Comparison of ENCODE assay signal across 21 cellular contexts in genomic region chr14:99513946-99514551, GRCh38. TPM values are rescaled to one million over a fixed set of nuclear protein-coding genes. Genes with fewer than 3 reads are reported as not detected.
DNase-seq lines count a peak whose midpoint lies in the region; ATAC-seq and TF ChIP-seq lines count a peak whose summit lies in the region.
"Had no signal": no experiment of that assay in that cellular context is flagged by ENCODE, and none has a peak within 500 bp of the region (broad histone marks: within the 10 kb centered on the region; RNA-seq: fewer than 3 reads in every experiment).

No MANE protein-coding gene starts in this region.

- H3K9me2 ChIP-seq in SK-N-SH, result no peaks in the 10 kb centered on the region

- no peak overlapping the region for H2AFZ ChIP-seq in SK-N-SH (ENCODE audit: low read depth)

- H3K36me3 ChIP-seq in SK-N-SH (replicated peaks in 1 of 2; ENCODE audit: control insufficient read depth in 1 of 2, insufficient read depth in 2 of 2, low read length in 1 of 2) (peaks cover 5 to 44% of the 10 kb centered on the region in 2 experiments), uterus (no peaks in the 10 kb centered on the region)

- intact Hi-C loops in posterior vena cava (cut with DNase I), result loop anchor here in 1 of 2 donors (10.0 kb wide), 1 partner anchor 371 kb away; no protein-coding TSS in a partner anchor
- intact Hi-C loops in uterus (cut with DNase I; ENCODE audit: low total_unique reads), result no loop called here

- no peak overlapping the region for H3K4me3 Mint-ChIP-seq in effector memory CD8-positive, alpha-beta T cell

- H3K4me1 ChIP-seq in SK-N-SH (ENCODE audit: control insufficient read depth in 1 of 2, insufficient read depth in 2 of 2, low read depth in 1 of 2, low read length in 1 of 2) (peaks cover 0 to 16% of the 10 kb centered on the region in 2 experiments; a peak in 1 of 4 replicates), uterus (no peaks in the 10 kb centered on the region)
- H3K4me1 ChIP-seq: foreskin keratinocyte had no signal

- H3K27me3 Mint-ChIP-seq in effector memory CD8-positive, alpha-beta T cell, result no peaks in the 10 kb centered on the region

- H3F3A ChIP-seq in SK-N-SH (replicated peaks; ENCODE audit: insufficient read depth), result peaks cover 8% of the 10 kb centered on the region

- H3K27ac Mint-ChIP-seq in effector memory CD8-positive, alpha-beta T cell, result peak overlapping the region; percentile 60 to 77

- no peaks in the 10 kb centered on the region for H3K9me3 Mint-ChIP-seq in effector memory CD8-positive, alpha-beta T cell

- TF ChIP-seq POLR2A in GM19193 (IDR thresholded peaks at IDR 0.05; ENCODE audit: extremely low read depth, insufficient read depth, insufficient read length), result peak; percentile 9
- TF ChIP-seq POLR2A in uterus (IDR thresholded peaks at IDR 0.05), result no peak

- no peak overlapping the region for H3K4me2 ChIP-seq in SK-N-SH
- H3K4me2 ChIP-seq: smooth muscle cell had no signal

- H3K27ac ChIP-seq in SK-N-SH (ENCODE audit: low read depth in 2 of 2, low read length in 1 of 2) (no peak overlapping the region), uterus (no peak overlapping the region)
- H3K27ac ChIP-seq: 22Rv1, C4-2B, foreskin keratinocyte, pancreas, WERI-Rb-1 had no signal

- TF ChIP-seq CTCF in SK-N-SH (IDR thresholded peaks at IDR 0.05) (no peak), uterus (IDR thresholded peaks at IDR 0.05) (no peak)

- peaks cover 16% of the 10 kb centered on the region; the same call in 1 of the 2 replicates for H4K20me1 ChIP-seq in SK-N-SH (ENCODE audit: insufficient read depth)

- TF ChIP-seq RAD21 in SK-N-SH (IDR thresholded peaks at IDR 0.05; ENCODE audit: low read length), result no peak

- POLR2A ChIA-PET in SK-N-SH (lab: Yijun Ruan, JAX), result no interaction called here

- DNase-seq in SK-N-SH (peak; percentile 27), posterior vena cava (ENCODE audit: low spot score) (peak; percentile 76), uterus (no peak)
- DNase-seq in effector memory CD8-positive, alpha-beta T cell, result no peak
- DNase-seq in stimulated activated CD4-positive, alpha-beta T cell treated with anti-CD3 and anti-CD28 coated beads, Interleukin-4, amount 100 ng/mL, for 24 hours, result no peak
- DNase-seq: activated gamma-delta T cell; cortex of kidney; foreskin keratinocyte; NCI-H1694; NCI-H345; stimulated activated naive CD4-positive, alpha-beta T cell treated with Interleukin-2 at 50 U/mL for 16 hours; T-helper 1 cell; trophoblast cell had no signal

- H3K79me2 ChIP-seq in SK-N-SH (ENCODE audit: insufficient read depth), result peaks cover 11% of the 10 kb centered on the region; the same call in 1 of the 2 replicates

- H3K4me3 ChIP-seq in SK-N-SH (ENCODE audit: low read depth in 2 of 2, low read length in 1 of 2) (no peak overlapping the region), uterus (no peak overlapping the region)
- H3K4me3 ChIP-seq: pancreas, smooth muscle cell had no signal

- H3K27me3 ChIP-seq in SK-N-SH (ENCODE audit: insufficient read depth) (no peaks in the 10 kb centered on the region), uterus (no peaks in the 10 kb centered on the region)
- H3K27me3 ChIP-seq: foreskin keratinocyte, pancreas had no signal

- 91% methylated on average over 12 of the region's 13 CpGs for WGBS in SK-N-SH (ENCODE audit: low lambda C conversion rate)

- no peak overlapping the region for H3K9ac ChIP-seq in SK-N-SH

- CTCF ChIA-PET in SK-N-SH (lab: Yijun Ruan, JAX), result interaction anchor here (2.0 kb wide), 1 partner anchor 10 kb away, joined by 8 read pairs; no protein-coding TSS in a partner anchor

- no peak for TF ChIP-seq EP300 in SK-N-SH (IDR thresholded peaks at IDR 0.05; ENCODE audit: borderline replicate concordance in 1 of 2, low read depth in 1 of 2, low read length in 1 of 2)

- ATAC-seq in SK-N-SH treated with all-trans-retinoic acid at 6 μM for 48 hours (no peak), GM19463 (IDR thresholded peaks at IDR 0.05; ENCODE audit: unreplicated experiment) (no peak)
- ATAC-seq in effector memory CD8-positive, alpha-beta T cell (replicated peaks), result no peak
- ATAC-seq: foreskin keratinocyte, pancreas had no signal

- H3K36me3 Mint-ChIP-seq in effector memory CD8-positive, alpha-beta T cell (ENCODE audit: insufficient read depth), result peaks cover 60% of the 10 kb centered on the region

- peaks cover 0 to 2% of the 10 kb centered on the region in 2 donors for H3K4me1 Mint-ChIP-seq in effector memory CD8-positive, alpha-beta T cell (ENCODE audit: low read depth in 2 of 2)

- H3K9me3 ChIP-seq in SK-N-SH, result no peaks in the 10 kb centered on the region
- H3K9me3 ChIP-seq in uterus, result no peaks in the 10 kb centered on the region
- H3K9me3 ChIP-seq: pancreas had no signal

TF ChIP-seq in SK-N-SH, 30 proteins besides CTCF, POLR2A, EP300 and RAD21 (continues in another document):
- TF ChIP-seq PBX3 (IDR thresholded peaks at IDR 0.05) (no peak), EZH2phosphoT487 (IDR thresholded peaks at IDR 0.05; ENCODE audit: borderline replicate concordance, low read depth) (no peak), JUND (IDR thresholded peaks at IDR 0.05) (no peak), CHD2 (IDR thresholded peaks at IDR 0.05; ENCODE audit: low read length, partially characterized antibody) (no peak), ELF1 (IDR thresholded peaks at IDR 0.05) (no peak), POLR2AphosphoS5 (IDR thresholded peaks at IDR 0.05; ENCODE audit: low read depth, low read length) (no peak), YY1 (IDR thresholded peaks at IDR 0.05; ENCODE audit: low read depth) (no peak), NFIC (IDR thresholded peaks at IDR 0.05; ENCODE audit: borderline replicate concordance) (no peak), SIN3A (IDR thresholded peaks at IDR 0.05; ENCODE audit: borderline replicate concordance, low read depth, low read length) (no peak), FOSL2 (IDR thresholded peaks at IDR 0.05; ENCODE audit: borderline replicate concordance, low read depth) (no peak), NRF1 (IDR thresholded peaks at IDR 0.05; ENCODE audit: low read depth, low read length) (no peak)
- TF ChIP-seq, protein P1, sequence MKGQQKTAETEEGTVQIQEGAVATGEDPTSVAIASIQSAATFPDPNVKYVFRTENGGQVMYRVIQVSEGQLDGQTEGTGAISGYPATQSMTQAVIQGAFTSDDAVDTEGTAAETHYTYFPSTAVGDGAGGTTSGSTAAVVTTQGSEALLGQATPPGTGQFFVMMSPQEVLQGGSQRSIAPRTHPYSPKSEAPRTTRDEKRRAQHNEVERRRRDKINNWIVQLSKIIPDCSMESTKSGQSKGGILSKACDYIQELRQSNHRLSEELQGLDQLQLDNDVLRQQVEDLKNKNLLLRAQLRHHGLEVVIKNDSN (IDR thresholded peaks at IDR 0.05; ENCODE audit: borderline replicate concordance, low read depth), result no peak

TF ChIP-seq in SK-N-SH treated with all-trans-retinoic acid at 6 μM for 48 hours, 23 proteins besides CTCF, POLR2A, EP300 and RAD21:
- TF ChIP-seq BACH2 (CRISPR knock-in tag; IDR thresholded peaks at IDR 0.05; ENCODE audit: borderline replicate concordance) (no peak), ZC3H10 (CRISPR knock-in tag; IDR thresholded peaks at IDR 0.05) (no peak), CREB5 (CRISPR knock-in tag; IDR thresholded peaks at IDR 0.05; ENCODE audit: low read depth) (no peak), GLIS3 (CRISPR knock-in tag; IDR thresholded peaks at IDR 0.05) (no peak), ZFP30 (CRISPR knock-in tag; IDR thresholded peaks at IDR 0.05) (no peak), ARNTL (CRISPR knock-in tag; IDR thresholded peaks at IDR 0.05; ENCODE audit: borderline replicate concordance, low read depth) (no peak), ZNF565 (CRISPR knock-in tag; conservative IDR thresholded peaks at IDR 0.05; ENCODE audit: low read depth) (no peak)

RNA-seq across cellular contexts. Expression of gene CCNK, which starts 32.8 kb away (rescaled TPM):
- polyA plus RNA-seq in SK-N-SH (2012; rRNA removed), result 9.0 and 14.6 TPM in 2 replicates
- 18.4 and 19.4 TPM in 2 replicates for polyA plus RNA-seq in SK-N-SH (2012; cell fraction: cytosol; rRNA removed)
- polyA plus RNA-seq in SK-N-SH (2012; cell fraction: nucleus; rRNA removed), result 14.2 and 23.0 TPM in 2 replicates
- total RNA-seq in posterior vena cava, result 10 to 100 TPM; 34.3 to 35.3 TPM
- total RNA-seq in uterus, result 10 to 100 TPM; 17.4 to 43.2 (median 34.4) TPM

RNA-seq across cellular contexts. Expression of gene SETD3, which starts 33.4 kb away (rescaled TPM):
- polyA plus RNA-seq in SK-N-SH (2012; rRNA removed), result 19.1 and 22.7 TPM in 2 replicates
- polyA plus RNA-seq in SK-N-SH (2012; cell fraction: cytosol; rRNA removed), result 24.4 and 28.7 TPM in 2 replicates
- polyA plus RNA-seq in SK-N-SH (2012; cell fraction: nucleus; rRNA removed), result 8.5 and 14.9 TPM in 2 replicates
- total RNA-seq in posterior vena cava (100 to 1,000 TPM in 1 of 2 donors, 10 to 100 TPM in 1; 74.5 to 103 TPM), uterus (100 to 1,000 TPM in 3 of 4 donors, 10 to 100 TPM in 1; 98.1 to 151 (median 121) TPM)

Comparison
In these comparisons a context has a peak if more than half of its experiments do, and no peak if none do; other contexts are left out.
1. DNase-seq: peak in SK-N-SH (single experiment) and posterior vena cava (single experiment); none in effector memory CD8-positive, alpha-beta T cell (0 of 3), stimulated activated CD4-positive, alpha-beta T cell treated with anti-CD3 and anti-CD28 coated beads, Interleukin-4, amount 100 ng/mL, for 24 hours (single experiment) and uterus (0 of 2).